ENCODE assay signal across 8 cellular contexts in the genomic region with DNA sequence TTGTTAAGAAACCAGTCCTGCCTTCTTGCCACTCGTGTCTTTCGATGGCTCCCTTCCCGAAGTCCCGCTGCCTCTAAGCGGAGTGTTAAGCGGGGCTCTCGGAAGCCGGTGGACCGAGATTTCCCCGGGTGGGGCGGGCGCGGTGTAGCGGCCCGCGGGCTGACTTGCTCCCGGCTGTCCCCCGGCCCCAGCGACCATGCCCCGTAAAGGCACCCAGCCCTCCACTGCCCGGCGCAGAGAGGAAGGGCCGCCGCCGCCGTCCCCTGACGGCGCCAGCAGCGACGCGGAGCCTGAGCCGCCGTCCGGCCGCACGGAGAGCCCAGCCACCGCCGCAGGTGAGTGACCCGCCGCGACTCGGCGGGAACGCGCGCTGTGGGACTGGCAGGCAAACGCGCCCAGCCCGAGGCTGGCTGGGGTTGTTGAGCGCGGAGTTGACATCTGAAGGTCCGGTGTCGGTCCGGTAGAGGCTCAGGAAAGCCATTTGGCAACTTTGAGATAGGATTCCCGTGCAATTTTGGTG. TPM values are rescaled to one million over a fixed set of nuclear protein-coding genes. Genes with fewer than 3 reads are reported as not detected.
A peak's percentile ranks its signal among the peaks of the same experiment; 100 is the strongest.
DNase-seq lines count a peak whose midpoint lies in the region; ATAC-seq and TF ChIP-seq lines count a peak whose summit lies in the region.

No MANE protein-coding gene starts in this region.

- H3K27me3 ChIP-seq in BE2C (no peaks in the 10 kb centered on the region), H7 (ENCODE audit: control insufficient read depth, insufficient read depth, low read length) (no peaks in the 10 kb centered on the region), ectodermal cell (ENCODE audit: control insufficient read depth, insufficient read depth, low read length, poor library complexity, severe bottlenecking) (no peaks in the 10 kb centered on the region)

- no peaks in the 10 kb centered on the region for H3K4me1 ChIP-seq in BE2C
- peaks cover 3% of the 10 kb centered on the region for H3K4me1 ChIP-seq in ectodermal cell (ENCODE audit: control insufficient read depth, insufficient read depth, low read length)
- no peaks in the 10 kb centered on the region for H3K4me1 ChIP-seq in mesodermal cell (ENCODE audit: control insufficient read depth, insufficient read depth, low read length, poor library complexity, severe bottlenecking)

- H3K4me3 ChIP-seq in BE2C (ENCODE audit: low read depth, low read length) (peak overlapping the region; percentile 98), H7 (ENCODE audit: insufficient read depth, low read depth, low read length) (peak overlapping the region; percentile 75), ectodermal cell (ENCODE audit: insufficient read depth, low read depth, low read length) (peak overlapping the region; percentile 90), mesodermal cell (ENCODE audit: extremely low read depth, insufficient read depth, low read length, poor library complexity, severe bottlenecking) (peak overlapping the region; percentile 98)

- H3K36me3 ChIP-seq in BE2C (peaks cover 45% of the 10 kb centered on the region), H7 (replicated peaks; ENCODE audit: control insufficient read depth, insufficient read depth, low read length) (peaks cover 2% of the 10 kb centered on the region), ectodermal cell (ENCODE audit: control insufficient read depth, insufficient read depth, low read length) (no peaks in the 10 kb centered on the region), mesodermal cell (ENCODE audit: control insufficient read depth, insufficient read depth, low read length) (peaks cover 16% of the 10 kb centered on the region)

- H3K9me3 ChIP-seq in BE2C (no peaks in the 10 kb centered on the region), ectodermal cell (ENCODE audit: control insufficient read depth, low read length) (no peaks in the 10 kb centered on the region), mesodermal cell (ENCODE audit: control insufficient read depth, low read length) (no peaks in the 10 kb centered on the region)

- ATAC-seq in HG03139 (IDR thresholded peaks at IDR 0.05; ENCODE audit: unreplicated experiment) (no peak), HG02884 (IDR thresholded peaks at IDR 0.05; ENCODE audit: unreplicated experiment) (no peak)

- H3K27ac ChIP-seq in ectodermal cell (ENCODE audit: insufficient read depth, low read depth, low read length, poor library complexity, severe bottlenecking) (no peak overlapping the region), mesodermal cell (ENCODE audit: low read depth, low read length, severe bottlenecking) (peak overlapping the region; percentile 92), substantia nigra (ENCODE audit: low read depth, low read length, poor library complexity, severe bottlenecking) (peak overlapping the region; percentile 85)

- WGBS in ectodermal cell, 2 experiments: 0% methylated on average over 55 of the region's 55 CpGs
- WGBS in mesodermal cell (ENCODE audit: insufficient coverage in 2 of 2), 2 experiments: 0% methylated on average over 34 to 47 of the region's 55 CpGs

- TF ChIP-seq CTCF in BE2C (IDR thresholded peaks at IDR 0.05; ENCODE audit: low read depth, low read length): no peak

- DNase-seq in BE2C (peak; percentile 29), H7 (peak; percentile 45), T-helper 9 cell (peak; percentile 6), substantia nigra (lab: John Stamatoyannopoulos, UW) (peak in 9 of 49 donors; percentile 1 to 27 (median 9))

RNA-seq across cellular contexts. Expression of a gene that starts 1.2 kb away (rescaled TPM):
- 24.7 TPM for polyA plus RNA-seq in BE2C (2012; ENCODE audit: insufficient read depth, insufficient read length, low read depth)
- 71.9 and 109 TPM in 2 replicates for total RNA-seq in H7 (2014; rRNA removed; shearing (Covaris generic))
- polyA plus RNA-seq in ectodermal cell (2013, experiment 1 of 4): 131 TPM
- 127 TPM for polyA plus RNA-seq in ectodermal cell (2013, experiment 2 of 4)
- 132 TPM for polyA plus RNA-seq in ectodermal cell (2013, experiment 3 of 4)
- polyA plus RNA-seq in ectodermal cell (2013, experiment 4 of 4): 126 TPM
- polyA plus RNA-seq in mesodermal cell (2013, experiment 1 of 2): 112 TPM
- 128 TPM for polyA plus RNA-seq in mesodermal cell (2013, experiment 2 of 2)

RNA-seq across cellular contexts. Expression of a gene that starts 1.7 kb away (rescaled TPM):
- 14.2 TPM for polyA plus RNA-seq in BE2C (2012; ENCODE audit: insufficient read depth, insufficient read length, low read depth)
- total RNA-seq in H7 (2014; rRNA removed; shearing (Covaris generic)): 19.9 and 28.1 TPM in 2 replicates
- polyA plus RNA-seq in ectodermal cell (2013, experiment 1 of 4): 69.9 TPM
- polyA plus RNA-seq in ectodermal cell (2013, experiment 2 of 4): 75.1 TPM
- 53.4 TPM for polyA plus RNA-seq in ectodermal cell (2013, experiment 3 of 4)
- polyA plus RNA-seq in ectodermal cell (2013, experiment 4 of 4): 60.3 TPM
- polyA plus RNA-seq in mesodermal cell (2013, experiment 1 of 2): 32.7 TPM
- polyA plus RNA-seq in mesodermal cell (2013, experiment 2 of 2): 41.4 TPM

RNA-seq across cellular contexts. Expression of a gene that starts 48.9 kb away (rescaled TPM):
- polyA plus RNA-seq in BE2C (2012; ENCODE audit: insufficient read depth, insufficient read length, low read depth): 8.0 TPM
- 32.6 and 42.3 TPM in 2 replicates for total RNA-seq in H7 (2014; rRNA removed; shearing (Covaris generic))
- 46.1 TPM for polyA plus RNA-seq in ectodermal cell (2013, experiment 1 of 4)
- 47.6 TPM for polyA plus RNA-seq in ectodermal cell (2013, experiment 2 of 4)
- polyA plus RNA-seq in ectodermal cell (2013, experiment 3 of 4): 51.0 TPM
- 51.9 TPM for polyA plus RNA-seq in ectodermal cell (2013, experiment 4 of 4)
- polyA plus RNA-seq in mesodermal cell (2013, experiment 1 of 2): 29.1 TPM
- 34.0 TPM for polyA plus RNA-seq in mesodermal cell (2013, experiment 2 of 2)
